Comparison of ENCODE assay signal across 2 cellular contexts in the genomic region with DNA sequence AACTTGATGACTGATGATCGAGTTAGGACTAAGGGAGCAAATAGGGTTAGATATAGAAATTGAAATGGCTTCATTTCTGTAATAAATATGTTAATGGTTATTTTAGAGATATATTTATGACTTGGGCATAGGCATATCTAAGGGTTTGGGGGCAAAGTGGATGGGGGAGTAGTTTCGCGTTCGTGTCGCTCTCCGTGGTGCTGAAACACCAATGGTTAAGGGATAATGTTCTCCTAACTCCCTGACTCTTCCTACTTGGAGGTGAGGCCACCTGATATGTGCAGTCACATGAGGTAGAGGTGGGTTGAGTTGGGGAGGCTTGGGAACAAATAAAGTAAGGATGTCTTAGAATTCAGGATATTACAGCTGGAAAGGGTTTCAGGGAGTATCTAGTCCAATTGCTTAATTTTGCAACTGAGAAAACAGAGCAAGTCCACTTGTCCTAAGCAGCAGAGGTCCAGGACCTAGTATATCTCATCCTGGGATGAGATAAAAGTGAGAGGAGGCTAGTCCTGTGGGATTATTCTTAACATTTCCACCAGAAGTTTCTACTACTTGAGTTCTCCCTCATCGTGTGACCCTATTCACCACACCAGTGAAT.
TF ChIP-seq lines count a peak whose summit lies in the region.

No MANE protein-coding gene starts in this region.

TF ChIP-seq in K562, 482 proteins besides CTCF, POLR2A, EP300 and RAD21 (continued from another document and continues in another):
- TF ChIP-seq, protein P1, sequence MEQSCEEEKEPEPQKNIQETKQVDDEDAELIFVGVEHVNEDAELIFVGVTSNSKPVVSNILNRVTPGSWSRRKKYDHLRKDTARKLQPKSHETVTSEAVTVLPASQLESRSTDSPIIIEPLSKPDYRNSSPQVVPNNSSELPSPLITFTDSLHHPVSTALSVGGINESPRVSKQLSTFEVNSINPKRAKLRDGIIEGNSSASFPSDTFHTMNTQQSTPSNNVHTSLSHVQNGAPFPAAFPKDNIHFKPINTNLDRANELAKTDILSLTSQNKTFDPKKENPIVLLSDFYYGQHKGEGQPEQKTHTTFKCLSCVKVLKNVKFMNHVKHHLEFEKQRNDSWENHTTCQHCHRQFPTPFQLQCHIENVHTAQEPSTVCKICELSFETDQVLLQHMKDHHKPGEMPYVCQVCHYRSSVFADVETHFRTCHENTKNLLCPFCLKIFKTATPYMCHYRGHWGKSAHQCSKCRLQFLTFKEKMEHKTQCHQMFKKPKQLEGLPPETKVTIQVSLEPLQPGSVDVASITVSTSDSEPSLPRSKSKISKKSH (CRISPR knock-in tag; IDR thresholded peaks at IDR 0.05): no peak
- TF ChIP-seq ZNF79 (CRISPR knock-in tag; IDR thresholded peaks at IDR 0.05; ENCODE audit: low read depth): no peak
- no peak for TF ChIP-seq ZNF785 (CRISPR knock-in tag; IDR thresholded peaks at IDR 0.05)
- no peak for TF ChIP-seq HMG20B (CRISPR knock-in tag; IDR thresholded peaks at IDR 0.05)
- TF ChIP-seq ZEB2 (IDR thresholded peaks at IDR 0.05): no peak
- no peak for TF ChIP-seq HNRNPK (IDR thresholded peaks at IDR 0.05; ENCODE audit: low read depth, low read length, poor library complexity, severe bottlenecking)
- no peak for TF ChIP-seq ZNF274 (IDR thresholded peaks at IDR 0.05; ENCODE audit: borderline replicate concordance, low read depth, low read length)
- no peak for TF ChIP-seq GTF2A2 (tag; IDR thresholded peaks at IDR 0.05)
- no peak for TF ChIP-seq SMC3 (conservative IDR thresholded peaks at IDR 0.05; ENCODE audit: insufficient read depth, low read depth, low read length)
- TF ChIP-seq THRAP3 (IDR thresholded peaks at IDR 0.05; ENCODE audit: borderline replicate concordance): no peak
- no peak for TF ChIP-seq KDM5B (IDR thresholded peaks at IDR 0.05; ENCODE audit: insufficient replicate concordance, low read depth, low read length)
- TF ChIP-seq, protein P2, sequence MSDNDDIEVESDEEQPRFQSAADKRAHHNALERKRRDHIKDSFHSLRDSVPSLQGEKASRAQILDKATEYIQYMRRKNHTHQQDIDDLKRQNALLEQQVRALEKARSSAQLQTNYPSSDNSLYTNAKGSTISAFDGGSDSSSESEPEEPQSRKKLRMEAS (CRISPR knock-in tag; IDR thresholded peaks at IDR 0.05): no peak
- TF ChIP-seq, protein P3, sequence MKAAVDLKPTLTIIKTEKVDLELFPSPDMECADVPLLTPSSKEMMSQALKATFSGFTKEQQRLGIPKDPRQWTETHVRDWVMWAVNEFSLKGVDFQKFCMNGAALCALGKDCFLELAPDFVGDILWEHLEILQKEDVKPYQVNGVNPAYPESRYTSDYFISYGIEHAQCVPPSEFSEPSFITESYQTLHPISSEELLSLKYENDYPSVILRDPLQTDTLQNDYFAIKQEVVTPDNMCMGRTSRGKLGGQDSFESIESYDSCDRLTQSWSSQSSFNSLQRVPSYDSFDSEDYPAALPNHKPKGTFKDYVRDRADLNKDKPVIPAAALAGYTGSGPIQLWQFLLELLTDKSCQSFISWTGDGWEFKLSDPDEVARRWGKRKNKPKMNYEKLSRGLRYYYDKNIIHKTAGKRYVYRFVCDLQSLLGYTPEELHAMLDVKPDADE (conservative IDR thresholded peaks at IDR 0.05; ENCODE audit: control insufficient read depth, low read depth, low read length): no peak
- no peak for TF ChIP-seq TRIM24 (IDR thresholded peaks at IDR 0.05)
- no peak for TF ChIP-seq SMAD3 (CRISPR knock-in tag; conservative IDR thresholded peaks at IDR 0.05)
- peak in 1 of 2 experiments; percentile 36; a peak in 1 of 4 replicates for TF ChIP-seq RCOR1 (IDR thresholded peaks at IDR 0.05; ENCODE audit: borderline replicate concordance in 1 of 2, low read depth in 2 of 2, low read length in 2 of 2)
- 0 out of 2 replicates have a peak, but pooled peaks have one; percentile 31 for TF ChIP-seq ZNF263 (CRISPR knock-in tag; IDR thresholded peaks at IDR 0.05; ENCODE audit: borderline replicate concordance)
- 0 out of 2 replicates have a peak, but pooled peaks have one; percentile 62 for TF ChIP-seq ZNF766 (CRISPR knock-in tag; conservative IDR thresholded peaks at IDR 0.05)
- TF ChIP-seq ZC3H4 (CRISPR knock-in tag; IDR thresholded peaks at IDR 0.05; ENCODE audit: borderline replicate concordance): no peak
- TF ChIP-seq TCF7 (IDR thresholded peaks at IDR 0.05; ENCODE audit: borderline replicate concordance): no peak
- no peak for TF ChIP-seq RBFOX2 (IDR thresholded peaks at IDR 0.05; ENCODE audit: low read depth, low read length)
- no peak for TF ChIP-seq ZNF398 (CRISPR knock-in tag; IDR thresholded peaks at IDR 0.05)
- TF ChIP-seq MXI1 (IDR thresholded peaks at IDR 0.05; ENCODE audit: low read depth, low read length): no peak
- TF ChIP-seq TARDBP (IDR thresholded peaks at IDR 0.05): no peak
- TF ChIP-seq NCOA6 (IDR thresholded peaks at IDR 0.05): no peak
- TF ChIP-seq ZBTB9 (CRISPR knock-in tag; IDR thresholded peaks at IDR 0.05): no peak
- TF ChIP-seq SAFB2 (IDR thresholded peaks at IDR 0.05; ENCODE audit: borderline replicate concordance, low read depth, low read length, severe bottlenecking): no peak
- no peak for TF ChIP-seq NFE2 (IDR thresholded peaks at IDR 0.05; ENCODE audit: low read depth)
- no peak for TF ChIP-seq HNRNPL (IDR thresholded peaks at IDR 0.05; ENCODE audit: low read depth, low read length)
- TF ChIP-seq ZNF583 (CRISPR knock-in tag; IDR thresholded peaks at IDR 0.05): no peak
- 0 out of 2 replicates have a peak, but pooled peaks have one; percentile 57 for TF ChIP-seq PRMT5 (CRISPR knock-in tag; IDR thresholded peaks at IDR 0.05)
- TF ChIP-seq NELFE (IDR thresholded peaks at IDR 0.05; ENCODE audit: insufficient read depth, insufficient read length): no peak

TF ChIP-seq in neural cell, 6 proteins besides CTCF, POLR2A, EP300 and RAD21:
- TF ChIP-seq, protein P4, sequence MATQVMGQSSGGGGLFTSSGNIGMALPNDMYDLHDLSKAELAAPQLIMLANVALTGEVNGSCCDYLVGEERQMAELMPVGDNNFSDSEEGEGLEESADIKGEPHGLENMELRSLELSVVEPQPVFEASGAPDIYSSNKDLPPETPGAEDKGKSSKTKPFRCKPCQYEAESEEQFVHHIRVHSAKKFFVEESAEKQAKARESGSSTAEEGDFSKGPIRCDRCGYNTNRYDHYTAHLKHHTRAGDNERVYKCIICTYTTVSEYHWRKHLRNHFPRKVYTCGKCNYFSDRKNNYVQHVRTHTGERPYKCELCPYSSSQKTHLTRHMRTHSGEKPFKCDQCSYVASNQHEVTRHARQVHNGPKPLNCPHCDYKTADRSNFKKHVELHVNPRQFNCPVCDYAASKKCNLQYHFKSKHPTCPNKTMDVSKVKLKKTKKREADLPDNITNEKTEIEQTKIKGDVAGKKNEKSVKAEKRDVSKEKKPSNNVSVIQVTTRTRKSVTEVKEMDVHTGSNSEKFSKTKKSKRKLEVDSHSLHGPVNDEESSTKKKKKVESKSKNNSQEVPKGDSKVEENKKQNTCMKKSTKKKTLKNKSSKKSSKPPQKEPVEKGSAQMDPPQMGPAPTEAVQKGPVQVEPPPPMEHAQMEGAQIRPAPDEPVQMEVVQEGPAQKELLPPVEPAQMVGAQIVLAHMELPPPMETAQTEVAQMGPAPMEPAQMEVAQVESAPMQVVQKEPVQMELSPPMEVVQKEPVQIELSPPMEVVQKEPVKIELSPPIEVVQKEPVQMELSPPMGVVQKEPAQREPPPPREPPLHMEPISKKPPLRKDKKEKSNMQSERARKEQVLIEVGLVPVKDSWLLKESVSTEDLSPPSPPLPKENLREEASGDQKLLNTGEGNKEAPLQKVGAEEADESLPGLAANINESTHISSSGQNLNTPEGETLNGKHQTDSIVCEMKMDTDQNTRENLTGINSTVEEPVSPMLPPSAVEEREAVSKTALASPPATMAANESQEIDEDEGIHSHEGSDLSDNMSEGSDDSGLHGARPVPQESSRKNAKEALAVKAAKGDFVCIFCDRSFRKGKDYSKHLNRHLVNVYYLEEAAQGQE (IDR thresholded peaks at IDR 0.05; ENCODE audit: borderline replicate concordance): peak; percentile 71
- TF ChIP-seq SMC3 (conservative IDR thresholded peaks at IDR 0.05; ENCODE audit: poor library complexity): no peak
TF ChIP-seq in neural cell: peak in this region for 1.
